Comparison of ENCODE assay signal across 13 cellular contexts in genomic region chr14:21256539-21257394, GRCh38. TPM values are rescaled to one million over a fixed set of nuclear protein-coding genes. Genes with fewer than 3 reads are reported as not detected.
A peak's percentile ranks its signal among the peaks of the same experiment; 100 is the strongest.
DNase-seq lines count a peak whose midpoint lies in the region; ATAC-seq, FAIRE-seq and TF ChIP-seq lines count a peak whose summit lies in the region.
"Had no signal": no experiment of that assay in that cellular context is flagged by ENCODE, and none has a peak within 500 bp of the region (broad histone marks: within the 10 kb centered on the region; RNA-seq: fewer than 3 reads in every experiment).

No MANE protein-coding gene starts in this region.

- H3K27me3 Mint-ChIP-seq in T-helper 1 cell treated with Interleukin-12 subunit alpha and Interleukin-12 subunit beta and Interleukin-4 antibody, amounts not matched to agents 30 μg/mL and 1 μg/mL, for 36 hours (ENCODE audit: low read depth) = no peaks in the 10 kb centered on the region

- ATAC-seq in K562 = peak; percentile 12
- no peak for ATAC-seq in GM18870 (IDR thresholded peaks at IDR 0.05; ENCODE audit: unreplicated experiment)
- no peak for ATAC-seq in HG03378 (IDR thresholded peaks at IDR 0.05; ENCODE audit: unreplicated experiment)

- TF ChIP-seq CTCF in K562 (IDR thresholded peaks at IDR 0.05 in 2 of 3, conservative IDR thresholded peaks at IDR 0.05 in 1 of 3; ENCODE audit: insufficient read depth in 2 of 3, low read depth in 1 of 3, low read length in 3 of 3) (no peak), osteoblast (IDR thresholded peaks at IDR 0.05; ENCODE audit: extremely low read depth, low read depth, low read length) (no peak)

- no peak overlapping the region for H3K4me2 ChIP-seq in K562 (ENCODE audit: insufficient read depth, low read length)
- no peak overlapping the region for H3K4me2 ChIP-seq in osteoblast (ENCODE audit: insufficient read depth, low read length)

- H4K20me1 ChIP-seq in K562 (replicated peaks; ENCODE audit: control insufficient read depth, insufficient read depth, low read length) (peaks cover 36% of the 10 kb centered on the region), osteoblast (ENCODE audit: insufficient read depth, low read length) (peaks cover 91% of the 10 kb centered on the region)

- peak; percentile 31; the same call in 1 of the 2 replicates for TF ChIP-seq POLR2A in K562 (conservative IDR thresholded peaks at IDR 0.05)

- H3K27me3 ChIP-seq in K562 (ENCODE audit: control insufficient read depth in 2 of 2, insufficient read depth in 2 of 2, low read length in 2 of 2) (no peaks in the 10 kb centered on the region), osteoblast (ENCODE audit: insufficient read depth, low read length) (no peaks in the 10 kb centered on the region)
- H3K27me3 ChIP-seq: SJSA1 had no signal

- H3K36me3 Mint-ChIP-seq in T-helper 1 cell treated with Interleukin-12 subunit alpha and Interleukin-12 subunit beta and Interleukin-4 antibody, amounts not matched to agents 30 μg/mL and 1 μg/mL, for 36 hours (ENCODE audit: low read depth) = peaks cover 50% of the 10 kb centered on the region

- H3K4me1 ChIP-seq in K562 (replicated peaks in 1 of 2; ENCODE audit: control insufficient read depth in 2 of 2, insufficient read depth in 2 of 2, low read length in 2 of 2) (peaks cover 4% of the 10 kb centered on the region in 2 experiments; a peak in 4 of 5 replicates), osteoblast (ENCODE audit: insufficient read depth, low read length) (peaks cover 45% of the 10 kb centered on the region)

- TF ChIP-seq EP300 in K562 (IDR thresholded peaks at IDR 0.05; ENCODE audit: low read length) = no peak

- DNase-seq in T-helper 1 cell (no peak), MV-4-11 (lab: John Stamatoyannopoulos, UW) (peak; percentile 82), K562 (ENCODE audit: extremely low read depth in 1 of 4, low spot score in 3 of 4) (no peak), osteoblast (ENCODE audit: insufficient read length, low spot score, missing footprints) (no peak), SW480 (ENCODE audit: low spot score) (no peak)
- DNase-seq: effector CD4-positive, alpha-beta T cell; NCI-H2171 had no signal

- no peaks in the 10 kb centered on the region for H3K9me3 Mint-ChIP-seq in T-helper 1 cell treated with Interleukin-12 subunit alpha and Interleukin-12 subunit beta and Interleukin-4 antibody, amounts not matched to agents 30 μg/mL and 1 μg/mL, for 36 hours

- H3K9me3 ChIP-seq in K562 (replicated peaks; ENCODE audit: control insufficient read depth, insufficient read depth, low read depth, low read length) = no peaks in the 10 kb centered on the region
- no peaks in the 10 kb centered on the region for H3K9me3 ChIP-seq in osteoblast (ENCODE audit: low read depth, low read length)
- H3K9me3 ChIP-seq: SJSA1 had no signal

- H3K27ac Mint-ChIP-seq in T-helper 1 cell treated with Interleukin-12 subunit alpha and Interleukin-12 subunit beta and Interleukin-4 antibody, amounts not matched to agents 30 μg/mL and 1 μg/mL, for 36 hours = peak overlapping the region; percentile 7

- H3K27ac ChIP-seq in K562 (ENCODE audit: extremely low read depth, low read depth, low read length) (no peak overlapping the region), osteoblast (ENCODE audit: low read depth, low read length) (peak overlapping the region; percentile 37)
- H3K27ac ChIP-seq: SJSA1 had no signal

- no peak for TF ChIP-seq RAD21 in K562 (CRISPR knock-in tag; conservative IDR thresholded peaks at IDR 0.05 in 1 of 2, IDR thresholded peaks at IDR 0.05 in 1 of 2)

- peak overlapping the region; percentile 29 for H3K4me3 Mint-ChIP-seq in T-helper 1 cell treated with Interleukin-12 subunit alpha and Interleukin-12 subunit beta and Interleukin-4 antibody, amounts not matched to agents 30 μg/mL and 1 μg/mL, for 36 hours

- H3K79me2 ChIP-seq in K562 (ENCODE audit: control insufficient read depth, insufficient read depth, low read length) = peaks cover 99% of the 10 kb centered on the region
- H3K79me2 ChIP-seq in osteoblast (ENCODE audit: insufficient read depth, low read length) = peaks cover 95% of the 10 kb centered on the region

- intact Hi-C loops in K562 (cut with micrococcal nuclease) = no loop called here

- H3K4me3 ChIP-seq in K562 = no peak overlapping the region
- H3K4me3 ChIP-seq in osteoblast (ENCODE audit: insufficient read depth, low read length) = no peak overlapping the region
- H3K4me3 ChIP-seq: SJSA1 had no signal

- WGBS in K562 (ENCODE audit: insufficient coverage, low coverage, missing lambda C conversion rate) = 92% methylated on average over 8 of the region's 10 CpGs

- peaks cover 43% of the 10 kb centered on the region for H3K4me1 Mint-ChIP-seq in T-helper 1 cell treated with Interleukin-12 subunit alpha and Interleukin-12 subunit beta and Interleukin-4 antibody, amounts not matched to agents 30 μg/mL and 1 μg/mL, for 36 hours (ENCODE audit: low read depth)

- no peaks in the 10 kb centered on the region for H3K9me1 ChIP-seq in K562 (ENCODE audit: control insufficient read depth, insufficient read depth, low read length)

- H2AFZ ChIP-seq in K562 (ENCODE audit: low read depth, low read length) (no peak overlapping the region), osteoblast (ENCODE audit: low read length) (no peak overlapping the region)

- POLR2A ChIA-PET in K562 (lab: Yijun Ruan, JAX) = interaction anchor here (0.6 to 6.1 kb wide), 13 partner anchors 8 to 191 kb away, joined by 3 to 58 read pairs (median 3); no protein-coding TSS in a partner anchor

- no peak overlapping the region for H3K9ac ChIP-seq in K562 (ENCODE audit: insufficient read depth in 1 of 2, low read depth in 2 of 2, low read length in 2 of 2)

- CTCF ChIA-PET in K562 (lab: Yijun Ruan, JAX; ENCODE audit: low intra/inter-chr PET ratio) = no interaction called here

- H3K36me3 ChIP-seq in K562 (ENCODE audit: control insufficient read depth, insufficient read depth, low read length) (peaks cover 88% of the 10 kb centered on the region), osteoblast (ENCODE audit: insufficient read depth, low read length) (peaks cover 77% of the 10 kb centered on the region)

- BruUV-seq in K562 (replicated peaks; lab: Mats Ljungman, UMichigan) = no TSS peak

- in situ Hi-C loops in K562 (cut with MboI) = no loop called here

- FAIRE-seq in K562 (lab: Jason Lieb, UNC) = no peak
- FAIRE-seq: A204.1, HTR-8/SVneo had no signal

TF ChIP-seq in K562, 482 proteins besides CTCF, POLR2A, EP300 and RAD21:
- TF ChIP-seq RBFOX2 (IDR thresholded peaks at IDR 0.05; ENCODE audit: low read depth, low read length) = 0 out of 2 replicates have a peak, but pooled peaks have one; percentile 25
- TF ChIP-seq, protein P1, sequence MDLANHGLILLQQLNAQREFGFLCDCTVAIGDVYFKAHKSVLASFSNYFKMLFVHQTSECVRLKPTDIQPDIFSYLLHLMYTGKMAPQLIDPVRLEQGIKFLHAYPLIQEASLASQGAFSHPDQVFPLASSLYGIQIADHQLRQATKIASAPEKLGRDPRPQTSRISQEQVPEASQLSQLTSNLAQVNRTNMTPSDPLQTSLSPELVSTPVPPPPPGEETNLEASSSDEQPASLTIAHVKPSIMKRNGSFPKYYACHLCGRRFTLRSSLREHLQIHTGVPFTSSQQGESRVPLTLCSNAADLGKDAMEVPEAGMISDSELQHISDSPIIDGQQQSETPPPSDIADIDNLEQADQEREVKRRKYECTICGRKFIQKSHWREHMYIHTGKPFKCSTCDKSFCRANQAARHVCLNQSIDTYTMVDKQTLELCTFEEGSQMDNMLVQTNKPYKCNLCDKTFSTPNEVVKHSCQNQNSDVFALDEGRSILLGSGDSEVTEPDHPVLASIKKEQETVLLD (IDR thresholded peaks at IDR 0.05) = no peak

RNA-seq across cellular contexts. Expression of gene HNRNPC, which starts 12.5 kb away (rescaled TPM):
- total RNA-seq in K562 (2011; cell fraction: chromatin; rRNA removed; ENCODE audit: low replicate concordance) = 279 and 404 TPM in 2 replicates
- total RNA-seq in K562 (2011; cell fraction: nucleolus; rRNA removed) = 241 and 299 TPM in 2 replicates
- total RNA-seq in K562 (2011; cell fraction: nucleoplasm; rRNA removed) = 371 and 436 TPM in 2 replicates
- total RNA-seq in K562 (2014; rRNA removed) (957 and 1,143 TPM in 2 replicates), K562 (2014; rRNA removed; fragmentation: Illumina TruSeq; extraction: Trizol) (1,233 and 1,451 TPM in 2 replicates), K562 (2015; rRNA removed; fragmentation: Illumina TruSeq; extraction: Trizol) (1,173 and 1,191 TPM in 2 replicates), K562 (2021) (795 and 814 TPM in 2 replicates), osteoblast (402 and 446 TPM in 2 replicates)
- polyA plus RNA-seq in K562 (2011; rRNA removed) (1,168 and 1,525 TPM in 2 replicates), K562 (2014; fragmentation: Illumina TruSeq; extraction: Trizol) (1,403 and 1,557 TPM in 2 replicates), K562 (2014; fragmentation: Nextera tagmentation; extraction: Ambion mirVana) (1,000 to 10,000 TPM in 1 of 2 experiments, 100 to 1,000 TPM in 1; 679 to 1,238 TPM), K562 (2014; rRNA removed) (1,109 and 1,156 TPM in 2 replicates)
- 443 and 790 TPM in 2 replicates for polyA plus RNA-seq in K562 (2011; cell fraction: cytosol; rRNA removed)
- polyA plus RNA-seq in K562 (2011; cell fraction: nucleus; rRNA removed) = 357 and 429 TPM in 2 replicates
- 753 and 1,086 TPM in 2 replicates for polyA plus RNA-seq in K562 (2012)
- 947 and 1,115 TPM in 2 replicates for polyA minus RNA-seq in K562 (2011; rRNA and poly(A)+ RNA removed)
- polyA minus RNA-seq in K562 (2011; cell fraction: cytosol; rRNA and poly(A)+ RNA removed) = 289 and 374 TPM in 2 replicates
- 200 and 293 TPM in 2 replicates for polyA minus RNA-seq in K562 (2011; cell fraction: nucleus; rRNA and poly(A)+ RNA removed)

RNA-seq across cellular contexts. Expression of gene RPGRIP1, which starts 23.1 kb away (rescaled TPM):
- total RNA-seq in K562 (2011; cell fraction: chromatin; rRNA removed; ENCODE audit: low replicate concordance) = 1.3 and 1.5 TPM in 2 replicates
- 0.33 and 0.92 TPM in 2 replicates for total RNA-seq in K562 (2011; cell fraction: nucleolus; rRNA removed)
- total RNA-seq in K562 (2011; cell fraction: nucleoplasm; rRNA removed) = 1.1 TPM in 2 replicates
- total RNA-seq in K562 (2014; rRNA removed) (0.53 and 0.95 TPM in 2 replicates), K562 (2014; rRNA removed; fragmentation: Illumina TruSeq; extraction: Trizol) (0.61 and 0.76 TPM in 2 replicates), K562 (2015; rRNA removed; fragmentation: Illumina TruSeq; extraction: Trizol) (0.41 and 0.72 TPM in 2 replicates), K562 (2021) (0.31 and 0.47 TPM in 2 replicates), osteoblast (under 0.01 TPM in 1 of 2 replicates, not detected in the other)
- polyA plus RNA-seq in K562 (2011; rRNA removed) (0.56 and 0.80 TPM in 2 replicates), K562 (2014; fragmentation: Illumina TruSeq; extraction: Trizol) (0.33 and 0.86 TPM in 2 replicates), K562 (2014; fragmentation: Nextera tagmentation; extraction: Ambion mirVana) (under 1 TPM in 1 of 2 experiments, not detected in 1; 0.49 TPM), K562 (2014; rRNA removed) (0.31 and 0.57 TPM in 2 replicates)
- 0.09 and 0.38 TPM in 2 replicates for polyA plus RNA-seq in K562 (2011; cell fraction: cytosol; rRNA removed)
- polyA plus RNA-seq in K562 (2011; cell fraction: nucleus; rRNA removed) = 1.2 and 1.5 TPM in 2 replicates
- 0.39 and 0.62 TPM in 2 replicates for polyA plus RNA-seq in K562 (2012)
- 0.39 and 1.1 TPM in 2 replicates for polyA minus RNA-seq in K562 (2011; rRNA and poly(A)+ RNA removed)
- polyA minus RNA-seq in K562 (2011; cell fraction: cytosol; rRNA and poly(A)+ RNA removed) = not detected in 2 replicates
- polyA minus RNA-seq in K562 (2011; cell fraction: nucleus; rRNA and poly(A)+ RNA removed) = 0.22 and 0.27 TPM in 2 replicates
- total RNA-seq: SJSA1 had no signal
